9 cellular contexts compared by ENCODE assay signal in the genomic region with DNA sequence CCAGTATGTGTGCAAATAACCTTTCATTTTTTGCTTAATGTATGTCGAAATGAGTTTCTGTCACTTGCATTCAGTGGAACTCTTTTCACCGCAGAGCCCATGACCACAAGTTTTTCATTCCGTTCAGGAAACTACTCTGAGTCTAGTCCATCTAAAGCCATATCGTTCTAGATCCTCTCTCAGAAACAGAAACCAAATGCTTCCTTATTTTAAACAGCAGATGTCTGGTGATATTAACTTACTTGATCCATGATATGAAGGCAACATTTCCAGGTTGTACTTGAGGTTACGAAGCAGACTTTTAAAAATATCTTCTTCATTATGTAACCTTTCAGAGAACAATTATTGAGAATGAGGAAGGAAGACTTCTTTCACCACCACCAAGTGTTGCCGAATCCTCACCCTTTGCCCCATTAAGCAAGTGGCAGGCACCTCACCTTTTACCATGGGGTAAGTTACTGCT.
A peak's percentile ranks its signal among the peaks of the same experiment; 100 is the strongest.
DNase-seq lines count a peak whose midpoint lies in the region; ATAC-seq and TF ChIP-seq lines count a peak whose summit lies in the region.
"Had no signal": no experiment of that assay in that cellular context is flagged by ENCODE, and none has a peak within 500 bp of the region (broad histone marks: within the 10 kb centered on the region; RNA-seq: fewer than 3 reads in every experiment).

No MANE protein-coding gene starts in this region.

- POLR2A ChIA-PET in naive thymus-derived CD4-positive, alpha-beta T cell (lab: Charles Lee): no interaction called here
- POLR2A ChIA-PET in HEK293T (lab: Yijun Ruan, JAX): no interaction called here

- TF ChIP-seq CTCF in OCI-LY3 (IDR thresholded peaks at IDR 0.05; ENCODE audit: low read depth, low read length): no peak

- peaks cover 51% of the 10 kb centered on the region for H3K4me1 ChIP-seq in OCI-LY3 (ENCODE audit: low read length)
- H3K4me1 ChIP-seq in naive thymus-derived CD4-positive, alpha-beta T cell (ENCODE audit: control insufficient read depth in 2 of 2, insufficient read depth in 2 of 2, low read length in 2 of 2): peaks cover 0 to 7% of the 10 kb centered on the region in 2 donors

- ATAC-seq in HG02852 (IDR thresholded peaks at IDR 0.05; ENCODE audit: unreplicated experiment): peak; percentile 92
- ATAC-seq in naive thymus-derived CD4-positive, alpha-beta T cell: peak; percentile 90

- no peaks in the 10 kb centered on the region for H3K27me3 ChIP-seq in OCI-LY3 (ENCODE audit: low read depth, low read length)
- no peaks in the 10 kb centered on the region for H3K27me3 ChIP-seq in naive thymus-derived CD4-positive, alpha-beta T cell (ENCODE audit: control insufficient read depth in 2 of 2, insufficient read depth in 2 of 2, low read length in 2 of 2)

- peak overlapping the region; percentile 1; the same call in 1 of the 2 replicates for H2AFZ ChIP-seq in OCI-LY3 (ENCODE audit: low read depth, low read length)

- H3K27me3 Mint-ChIP-seq in naive thymus-derived CD4-positive, alpha-beta T cell: peaks cover 0 to under 1% (median 0%) of the 10 kb centered on the region in 5 donors

- H3K4me3 Mint-ChIP-seq in naive thymus-derived CD4-positive, alpha-beta T cell: peak overlapping the region in 8 of 10 donors; percentile 46 to 73 (median 60)
- H3K4me3 Mint-ChIP-seq: nephron had no signal

- peaks cover 5 to 35% (median 10%) of the 10 kb centered on the region in 5 donors for H3K36me3 Mint-ChIP-seq in naive thymus-derived CD4-positive, alpha-beta T cell

- peaks cover 10% of the 10 kb centered on the region for H3K36me3 ChIP-seq in OCI-LY3 (replicated peaks; ENCODE audit: low read depth, low read length)
- no peaks in the 10 kb centered on the region for H3K36me3 ChIP-seq in naive thymus-derived CD4-positive, alpha-beta T cell (ENCODE audit: control insufficient read depth in 2 of 3, insufficient read depth in 3 of 3, low read length in 3 of 3)

- H3K79me2 ChIP-seq in OCI-LY3 (ENCODE audit: low read length): no peaks in the 10 kb centered on the region

- H4K20me1 ChIP-seq in OCI-LY3 (ENCODE audit: insufficient read depth, low read length): no peaks in the 10 kb centered on the region

- intact Hi-C loops in naive thymus-derived CD4-positive, alpha-beta T cell (cut with micrococcal nuclease): loop anchor here in 1 of 2 donors (2.0 kb wide), 1 partner anchor 29 kb away; no protein-coding TSS in a partner anchor

- peak overlapping the region; percentile 93 for H3K27ac ChIP-seq in OCI-LY3 (ENCODE audit: low read length)
- no peak overlapping the region for H3K27ac ChIP-seq in naive thymus-derived CD4-positive, alpha-beta T cell (ENCODE audit: low read depth, low read length)

- H3K9ac ChIP-seq in OCI-LY3 (ENCODE audit: low read length): peak overlapping the region; percentile 55; the same call in 1 of the 2 replicates

- H3K9me3 ChIP-seq in OCI-LY3 (ENCODE audit: insufficient read depth, low read length): no peaks in the 10 kb centered on the region
- H3K9me3 ChIP-seq in naive thymus-derived CD4-positive, alpha-beta T cell (ENCODE audit: control insufficient read depth in 2 of 3, low read length in 3 of 3): no peaks in the 10 kb centered on the region

- H3K4me2 ChIP-seq in OCI-LY3 (ENCODE audit: low read length): peak overlapping the region; percentile 75

- H3K9me3 Mint-ChIP-seq in naive thymus-derived CD4-positive, alpha-beta T cell: peaks cover 2 to 30% (median 12%) of the 10 kb centered on the region in 11 donors
- H3K9me3 Mint-ChIP-seq: nephron had no signal

- peaks cover 18 to 54% (median 48%) of the 10 kb centered on the region in 7 donors for H3K4me1 Mint-ChIP-seq in naive thymus-derived CD4-positive, alpha-beta T cell
- H3K4me1 Mint-ChIP-seq: nephron had no signal

- CTCF ChIA-PET in naive thymus-derived CD4-positive, alpha-beta T cell (lab: Charles Lee): no interaction called here
- CTCF ChIA-PET in HEK293T (lab: Yijun Ruan, JAX): no interaction called here

- DNase-seq in NCI-H2171 treated with DMSO at 0.1 percent for 48 hours (lab: John Stamatoyannopoulos, UW) (peak; percentile 22), NCI-H2171 (lab: John Stamatoyannopoulos, UW) (no peak), NCI-H1930 (lab: John Stamatoyannopoulos, UW) (no peak), NCI-H2196 treated with DMSO at 0.1 percent for 48 hours (lab: John Stamatoyannopoulos, UW; ENCODE audit: unreplicated experiment) (no peak), HEK293T (ENCODE audit: extremely low spot score) (no peak)
- peak in 5 of 9 donors; percentile 17 to 38 (median 23) for DNase-seq in naive thymus-derived CD4-positive, alpha-beta T cell

- peak overlapping the region in 6 of 9 donors; percentile 46 to 85 (median 68) for H3K27ac Mint-ChIP-seq in naive thymus-derived CD4-positive, alpha-beta T cell
- H3K27ac Mint-ChIP-seq: nephron had no signal

- H3K4me3 ChIP-seq in OCI-LY3 (ENCODE audit: low read length): peak overlapping the region; percentile 57
- H3K4me3 ChIP-seq in naive thymus-derived CD4-positive, alpha-beta T cell (ENCODE audit: low read length): no peak overlapping the region

TF ChIP-seq in HEK293T, 16 proteins besides CTCF, POLR2A, EP300 and RAD21:
- TF ChIP-seq CTBP1 (IDR thresholded peaks at IDR 0.05; ENCODE audit: borderline replicate concordance) (no peak), FOXK2 (IDR thresholded peaks at IDR 0.05) (no peak), SUZ12 (IDR thresholded peaks at IDR 0.05) (no peak), NFRKB (IDR thresholded peaks at IDR 0.05) (no peak), SP1 (IDR thresholded peaks at IDR 0.05) (no peak), ELF4 (IDR thresholded peaks at IDR 0.05) (no peak)
- TF ChIP-seq, protein P1, sequence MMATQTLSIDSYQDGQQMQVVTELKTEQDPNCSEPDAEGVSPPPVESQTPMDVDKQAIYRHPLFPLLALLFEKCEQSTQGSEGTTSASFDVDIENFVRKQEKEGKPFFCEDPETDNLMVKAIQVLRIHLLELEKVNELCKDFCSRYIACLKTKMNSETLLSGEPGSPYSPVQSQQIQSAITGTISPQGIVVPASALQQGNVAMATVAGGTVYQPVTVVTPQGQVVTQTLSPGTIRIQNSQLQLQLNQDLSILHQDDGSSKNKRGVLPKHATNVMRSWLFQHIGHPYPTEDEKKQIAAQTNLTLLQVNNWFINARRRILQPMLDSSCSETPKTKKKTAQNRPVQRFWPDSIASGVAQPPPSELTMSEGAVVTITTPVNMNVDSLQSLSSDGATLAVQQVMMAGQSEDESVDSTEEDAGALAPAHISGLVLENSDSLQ (IDR thresholded peaks at IDR 0.05): no peak
TF ChIP-seq in HEK293T: peak in this region for 0.

Comparison
In these comparisons a context has a peak if more than half of its experiments do, and no peak if none do; other contexts are left out.
1. DNase-seq: peak in NCI-H2171 treated with DMSO at 0.1 percent for 48 hours (single experiment) and naive thymus-derived CD4-positive, alpha-beta T cell (5 of 9); none in NCI-H2171 (single experiment), NCI-H1930 (0 of 2), NCI-H2196 treated with DMSO at 0.1 percent for 48 hours (single experiment) and HEK293T (single experiment).